1 cellular context compared by ENCODE assay signal in the genomic region with DNA sequence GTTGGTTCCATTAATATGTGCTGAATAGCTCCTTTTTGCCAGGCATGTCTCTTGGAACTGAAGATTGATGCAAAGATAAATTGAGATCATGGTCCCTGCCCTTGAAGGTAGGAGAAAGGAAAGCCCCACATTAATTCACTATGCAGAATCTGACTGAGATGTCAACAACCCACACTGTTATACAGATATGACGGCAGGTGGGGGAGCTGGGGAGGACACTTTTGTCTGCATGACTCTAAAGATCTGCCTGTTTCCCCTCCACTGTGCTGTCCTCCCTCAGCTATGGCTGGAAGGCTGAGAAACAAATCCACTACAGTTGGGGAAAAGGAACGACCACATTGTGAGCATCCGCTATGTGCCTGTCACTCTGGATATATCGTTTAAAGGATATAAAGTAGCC.
TF ChIP-seq lines count a peak whose summit lies in the region.

No MANE protein-coding gene starts in this region.

TF ChIP-seq in IMR-90, 13 proteins besides CTCF, POLR2A, EP300 and RAD21:
- TF ChIP-seq NFE2L2 (IDR thresholded peaks at IDR 0.05; ENCODE audit: low read depth, low read length) (no peak), FOS (IDR thresholded peaks at IDR 0.05; ENCODE audit: low read depth, low read length) (no peak), SMC3 (IDR thresholded peaks at IDR 0.05; ENCODE audit: low read depth, low read length) (no peak), CHD1 (IDR thresholded peaks at IDR 0.05; ENCODE audit: low read depth, low read length) (no peak), CEBPB (IDR thresholded peaks at IDR 0.05; ENCODE audit: low read depth, low read length) (no peak), RFX5 (IDR thresholded peaks at IDR 0.05; ENCODE audit: low read depth, low read length) (no peak), MXI1 (IDR thresholded peaks at IDR 0.05; ENCODE audit: borderline replicate concordance, low read depth, low read length) (no peak), RCOR1 (IDR thresholded peaks at IDR 0.05; ENCODE audit: insufficient replicate concordance, low read length) (no peak)
- TF ChIP-seq, protein P1, sequence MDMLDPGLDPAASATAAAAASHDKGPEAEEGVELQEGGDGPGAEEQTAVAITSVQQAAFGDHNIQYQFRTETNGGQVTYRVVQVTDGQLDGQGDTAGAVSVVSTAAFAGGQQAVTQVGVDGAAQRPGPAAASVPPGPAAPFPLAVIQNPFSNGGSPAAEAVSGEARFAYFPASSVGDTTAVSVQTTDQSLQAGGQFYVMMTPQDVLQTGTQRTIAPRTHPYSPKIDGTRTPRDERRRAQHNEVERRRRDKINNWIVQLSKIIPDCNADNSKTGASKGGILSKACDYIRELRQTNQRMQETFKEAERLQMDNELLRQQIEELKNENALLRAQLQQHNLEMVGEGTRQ (IDR thresholded peaks at IDR 0.05; ENCODE audit: low read depth, low read length): no peak
- TF ChIP-seq, protein P2, sequence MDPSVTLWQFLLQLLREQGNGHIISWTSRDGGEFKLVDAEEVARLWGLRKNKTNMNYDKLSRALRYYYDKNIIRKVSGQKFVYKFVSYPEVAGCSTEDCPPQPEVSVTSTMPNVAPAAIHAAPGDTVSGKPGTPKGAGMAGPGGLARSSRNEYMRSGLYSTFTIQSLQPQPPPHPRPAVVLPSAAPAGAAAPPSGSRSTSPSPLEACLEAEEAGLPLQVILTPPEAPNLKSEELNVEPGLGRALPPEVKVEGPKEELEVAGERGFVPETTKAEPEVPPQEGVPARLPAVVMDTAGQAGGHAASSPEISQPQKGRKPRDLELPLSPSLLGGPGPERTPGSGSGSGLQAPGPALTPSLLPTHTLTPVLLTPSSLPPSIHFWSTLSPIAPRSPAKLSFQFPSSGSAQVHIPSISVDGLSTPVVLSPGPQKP (IDR thresholded peaks at IDR 0.05; ENCODE audit: borderline replicate concordance, low read depth, low read length): no peak
TF ChIP-seq in IMR-90: peak in this region for 0.
